Comparison of ENCODE assay signal across 21 cellular contexts in the genomic region with DNA sequence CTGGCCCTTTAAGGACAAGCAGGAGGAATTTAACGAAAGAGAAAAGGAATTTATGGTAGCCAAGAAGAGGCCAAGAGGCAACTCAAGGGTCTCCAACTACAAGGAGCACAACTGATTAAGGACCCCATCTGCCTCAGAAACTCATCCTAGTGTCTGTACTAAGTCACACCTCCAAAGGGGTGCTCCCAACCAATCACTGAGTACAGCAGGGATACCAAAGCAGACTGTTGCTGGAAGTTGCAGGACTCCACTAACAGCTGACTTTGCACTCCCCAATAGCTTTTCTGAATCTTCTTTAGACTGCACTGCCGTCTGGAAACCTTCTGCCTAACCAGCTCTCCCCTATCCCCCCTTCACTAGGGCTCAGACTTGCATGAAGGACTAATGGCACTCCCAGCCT. TPM values are rescaled to one million over a fixed set of nuclear protein-coding genes. Genes with fewer than 3 reads are reported as not detected.
A peak's percentile ranks its signal among the peaks of the same experiment; 100 is the strongest.
DNase-seq lines count a peak whose midpoint lies in the region; ATAC-seq and TF ChIP-seq lines count a peak whose summit lies in the region.
"Had no signal": no experiment of that assay in that cellular context is flagged by ENCODE, and none has a peak within 500 bp of the region (broad histone marks: within the 10 kb centered on the region; RNA-seq: fewer than 3 reads in every experiment).

No MANE protein-coding gene starts in this region.

- no peak overlapping the region for H3K9ac ChIP-seq in subcutaneous abdominal adipose tissue (ENCODE audit: low read length in 5 of 5)

- ATAC-seq in activated T-cell treated with anti-CD3 and anti-CD28 coated beads, Interleukin-2, amount 50 U/mL, for 72 hours (replicated peaks in 1 of 2) = no peak
- ATAC-seq in SK-N-SH treated with all-trans-retinoic acid at 6 μM for 48 hours = peak; percentile 73

- H3K27ac ChIP-seq in subcutaneous abdominal adipose tissue (ENCODE audit: low read depth, low read length) = peak overlapping the region; percentile 25
- H3K27ac ChIP-seq: stomach had no signal

- H3K27me3 Mint-ChIP-seq in activated T-cell treated with anti-CD3 and anti-CD28 coated beads, Interleukin-2, amount 50 U/mL, for 72 hours (ENCODE audit: low read depth) = peaks cover 28% of the 10 kb centered on the region
- peaks cover 7% of the 10 kb centered on the region for H3K27me3 Mint-ChIP-seq in activated T-cell treated with anti-CD3 and anti-CD28 coated beads, Interleukin-2, amount 50 U/mL, for 24 hours
- H3K27me3 Mint-ChIP-seq: naive B cell had no signal

- no peak for DNase-seq in activated T-cell treated with anti-CD3 and anti-CD28 coated beads, Interleukin-2, amount 50 U/mL, for 72 hours
- DNase-seq in activated T-cell treated with anti-CD3 and anti-CD28 coated beads, Interleukin-2, amount 50 U/mL, for 24 hours = no peak
- DNase-seq in fibroblast of mammary gland (ENCODE audit: low read depth) (peak; percentile 4), 8988T (no peak), CD1c-positive myeloid dendritic cell (ENCODE audit: extremely low spot score) (no peak)
- no peak for DNase-seq in stimulated activated CD4-positive, alpha-beta T cell treated with anti-CD3 and anti-CD28 coated beads, Interleukin-4, amount 100 ng/mL, for 4 hours
- DNase-seq: activated CD4-positive, alpha-beta T cell treated with anti-CD3 and anti-CD28 coated beads for 4 hours; effector memory CD4-positive, alpha-beta T cell; KG1; naive B cell; NCI-H1048; NCI-H2081; NCI-H510A treated with DMSO at 0.1 percent for 48 hours; small intestine; stimulated activated CD4-positive, alpha-beta T cell treated with anti-CD3 and anti-CD28 coated beads, Interleukin-4, amount 100 ng/mL, for 1 hour; stomach; upper lobe of left lung had no signal

- H3K4me1 Mint-ChIP-seq in activated T-cell treated with anti-CD3 and anti-CD28 coated beads, Interleukin-2, amount 50 U/mL, for 72 hours (ENCODE audit: low read depth) = peaks cover 11% of the 10 kb centered on the region
- peaks cover 33% of the 10 kb centered on the region for H3K4me1 Mint-ChIP-seq in activated T-cell treated with anti-CD3 and anti-CD28 coated beads, Interleukin-2, amount 50 U/mL, for 24 hours (ENCODE audit: low read depth)

- peak overlapping the region; percentile 79 for H3K27ac Mint-ChIP-seq in activated T-cell treated with anti-CD3 and anti-CD28 coated beads, Interleukin-2, amount 50 U/mL, for 72 hours
- H3K27ac Mint-ChIP-seq in activated T-cell treated with anti-CD3 and anti-CD28 coated beads, Interleukin-2, amount 50 U/mL, for 24 hours = no peak overlapping the region
- H3K27ac Mint-ChIP-seq: naive B cell had no signal

- no peaks in the 10 kb centered on the region for H3K9me3 ChIP-seq in subcutaneous abdominal adipose tissue (ENCODE audit: control insufficient read depth in 5 of 5, low read length in 5 of 5)
- H3K9me3 ChIP-seq: stomach, upper lobe of left lung had no signal

- peak overlapping the region in 1 of 2 donors; percentile 41 for H3K4me3 Mint-ChIP-seq in activated T-cell treated with anti-CD3 and anti-CD28 coated beads, Interleukin-2, amount 50 U/mL, for 72 hours
- H3K4me3 Mint-ChIP-seq in activated T-cell treated with anti-CD3 and anti-CD28 coated beads, Interleukin-2, amount 50 U/mL, for 24 hours = no peak overlapping the region
- H3K4me3 Mint-ChIP-seq: CD14-positive monocyte, naive B cell had no signal

- peaks cover 0 to 14% (median 4%) of the 10 kb centered on the region in 5 donors for H3K4me1 ChIP-seq in subcutaneous abdominal adipose tissue (ENCODE audit: control insufficient read depth in 5 of 5, insufficient read depth in 5 of 5, low read length in 5 of 5)
- H3K4me1 ChIP-seq: stomach had no signal

- H3K9me3 Mint-ChIP-seq in activated T-cell treated with anti-CD3 and anti-CD28 coated beads, Interleukin-2, amount 50 U/mL, for 72 hours = peaks cover 0 to 1% of the 10 kb centered on the region in 2 donors
- no peaks in the 10 kb centered on the region for H3K9me3 Mint-ChIP-seq in activated T-cell treated with anti-CD3 and anti-CD28 coated beads, Interleukin-2, amount 50 U/mL, for 24 hours
- H3K9me3 Mint-ChIP-seq: naive B cell had no signal

- no peaks in the 10 kb centered on the region for H3K36me3 Mint-ChIP-seq in activated T-cell treated with anti-CD3 and anti-CD28 coated beads, Interleukin-2, amount 50 U/mL, for 72 hours (ENCODE audit: insufficient read depth in 2 of 2)
- H3K36me3 Mint-ChIP-seq in activated T-cell treated with anti-CD3 and anti-CD28 coated beads, Interleukin-2, amount 50 U/mL, for 24 hours (ENCODE audit: low read depth) = peaks cover 17% of the 10 kb centered on the region

- H3K4me3 ChIP-seq in fibroblast of mammary gland (ENCODE audit: control insufficient read depth, low read depth, low read length) = no peak overlapping the region
- H3K4me3 ChIP-seq in subcutaneous abdominal adipose tissue (ENCODE audit: low read depth in 1 of 5, low read length in 5 of 5) = no peak overlapping the region
- H3K4me3 ChIP-seq: lung, stomach, upper lobe of left lung had no signal

- peaks cover 0 to 3% (median 0%) of the 10 kb centered on the region in 5 donors for H3K27me3 ChIP-seq in subcutaneous abdominal adipose tissue (ENCODE audit: control insufficient read depth in 5 of 5, insufficient read depth in 4 of 5, low read length in 5 of 5)
- H3K27me3 ChIP-seq: stomach, upper lobe of left lung had no signal

- no peaks in the 10 kb centered on the region for H3K36me3 ChIP-seq in subcutaneous abdominal adipose tissue (ENCODE audit: control insufficient read depth in 5 of 5, insufficient read depth in 5 of 5, low read length in 5 of 5)
- H3K36me3 ChIP-seq: stomach, upper lobe of left lung had no signal

- no peak for TF ChIP-seq CTCF in fibroblast of mammary gland (conservative IDR thresholded peaks at IDR 0.05; ENCODE audit: control insufficient read depth, insufficient read depth, low read depth, low read length)

TF ChIP-seq in SK-N-SH treated with all-trans-retinoic acid at 6 μM for 48 hours, 23 proteins besides CTCF, POLR2A, EP300 and RAD21 (continues in another document):
- TF ChIP-seq PPARA (CRISPR knock-in tag; IDR thresholded peaks at IDR 0.05; ENCODE audit: borderline replicate concordance) (no peak), RARB (CRISPR knock-in tag; IDR thresholded peaks at IDR 0.05) (no peak), TOX (CRISPR knock-in tag; IDR thresholded peaks at IDR 0.05; ENCODE audit: borderline replicate concordance) (no peak), OSR1 (CRISPR knock-in tag; IDR thresholded peaks at IDR 0.05) (no peak), CSDC2 (CRISPR knock-in tag; IDR thresholded peaks at IDR 0.05) (no peak), SNAI2 (CRISPR knock-in tag; IDR thresholded peaks at IDR 0.05) (no peak), ISL1 (CRISPR knock-in tag; IDR thresholded peaks at IDR 0.05) (no peak), ZFP30 (CRISPR knock-in tag; IDR thresholded peaks at IDR 0.05) (no peak), BACH2 (CRISPR knock-in tag; IDR thresholded peaks at IDR 0.05; ENCODE audit: borderline replicate concordance) (no peak), ESRRG (CRISPR knock-in tag; IDR thresholded peaks at IDR 0.05) (no peak), ZNF70 (CRISPR knock-in tag; IDR thresholded peaks at IDR 0.05) (no peak), ZNF8 (CRISPR knock-in tag; IDR thresholded peaks at IDR 0.05) (no peak)
- TF ChIP-seq, protein P1, sequence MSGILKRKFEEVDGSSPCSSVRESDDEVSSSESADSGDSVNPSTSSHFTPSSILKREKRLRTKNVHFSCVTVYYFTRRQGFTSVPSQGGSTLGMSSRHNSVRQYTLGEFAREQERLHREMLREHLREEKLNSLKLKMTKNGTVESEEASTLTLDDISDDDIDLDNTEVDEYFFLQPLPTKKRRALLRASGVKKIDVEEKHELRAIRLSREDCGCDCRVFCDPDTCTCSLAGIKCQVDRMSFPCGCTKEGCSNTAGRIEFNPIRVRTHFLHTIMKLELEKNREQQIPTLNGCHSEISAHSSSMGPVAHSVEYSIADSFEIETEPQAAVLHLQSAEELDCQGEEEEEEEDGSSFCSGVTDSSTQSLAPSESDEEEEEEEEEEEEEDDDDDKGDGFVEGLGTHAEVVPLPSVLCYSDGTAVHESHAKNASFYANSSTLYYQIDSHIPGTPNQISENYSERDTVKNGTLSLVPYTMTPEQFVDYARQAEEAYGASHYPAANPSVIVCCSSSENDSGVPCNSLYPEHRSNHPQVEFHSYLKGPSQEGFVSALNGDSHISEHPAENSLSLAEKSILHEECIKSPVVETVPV (CRISPR knock-in tag; IDR thresholded peaks at IDR 0.05) = no peak
- TF ChIP-seq, protein P2, sequence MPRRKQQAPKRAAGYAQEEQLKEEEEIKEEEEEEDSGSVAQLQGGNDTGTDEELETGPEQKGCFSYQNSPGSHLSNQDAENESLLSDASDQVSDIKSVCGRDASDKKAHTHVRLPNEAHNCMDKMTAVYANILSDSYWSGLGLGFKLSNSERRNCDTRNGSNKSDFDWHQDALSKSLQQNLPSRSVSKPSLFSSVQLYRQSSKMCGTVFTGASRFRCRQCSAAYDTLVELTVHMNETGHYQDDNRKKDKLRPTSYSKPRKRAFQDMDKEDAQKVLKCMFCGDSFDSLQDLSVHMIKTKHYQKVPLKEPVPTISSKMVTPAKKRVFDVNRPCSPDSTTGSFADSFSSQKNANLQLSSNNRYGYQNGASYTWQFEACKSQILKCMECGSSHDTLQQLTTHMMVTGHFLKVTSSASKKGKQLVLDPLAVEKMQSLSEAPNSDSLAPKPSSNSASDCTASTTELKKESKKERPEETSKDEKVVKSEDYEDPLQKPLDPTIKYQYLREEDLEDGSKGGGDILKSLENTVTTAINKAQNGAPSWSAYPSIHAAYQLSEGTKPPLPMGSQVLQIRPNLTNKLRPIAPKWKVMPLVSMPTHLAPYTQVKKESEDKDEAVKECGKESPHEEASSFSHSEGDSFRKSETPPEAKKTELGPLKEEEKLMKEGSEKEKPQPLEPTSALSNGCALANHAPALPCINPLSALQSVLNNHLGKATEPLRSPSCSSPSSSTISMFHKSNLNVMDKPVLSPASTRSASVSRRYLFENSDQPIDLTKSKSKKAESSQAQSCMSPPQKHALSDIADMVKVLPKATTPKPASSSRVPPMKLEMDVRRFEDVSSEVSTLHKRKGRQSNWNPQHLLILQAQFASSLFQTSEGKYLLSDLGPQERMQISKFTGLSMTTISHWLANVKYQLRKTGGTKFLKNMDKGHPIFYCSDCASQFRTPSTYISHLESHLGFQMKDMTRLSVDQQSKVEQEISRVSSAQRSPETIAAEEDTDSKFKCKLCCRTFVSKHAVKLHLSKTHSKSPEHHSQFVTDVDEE (CRISPR knock-in tag; IDR thresholded peaks at IDR 0.05) = no peak

RNA-seq across cellular contexts. Expression of a gene that starts 50.6 kb away (rescaled TPM):
- 10 to 100 TPM; 15.6 to 19.1 TPM for total RNA-seq in activated T-cell treated with anti-CD3 and anti-CD28 coated beads, Interleukin-2, amount 50 U/mL, for 72 hours
